14 cellular contexts compared by ENCODE assay signal in genomic region chr7:150986556-150986955, GRCh38. TPM values are rescaled to one million over a fixed set of nuclear protein-coding genes. Genes with fewer than 3 reads are reported as not detected.
"Had no signal": no experiment of that assay in that cellular context is flagged by ENCODE, and none has a peak within 500 bp of the region (broad histone marks: within the 10 kb centered on the region; RNA-seq: fewer than 3 reads in every experiment).

No MANE protein-coding gene starts in this region.

- H3K27me3 ChIP-seq: ascending aorta, cardiac muscle cell, SJCRH30 had no signal

- H3K9me3 ChIP-seq: ascending aorta, SJCRH30 had no signal

- H3K4me2 ChIP-seq: KMS-11, PC-9 had no signal

- DNase-seq: activated gamma-delta T cell; activated naive CD8-positive, alpha-beta T cell treated with anti-CD3 and anti-CD28 coated beads, Interleukin-2, amount 10 ng/mL, durations not matched to agents 7 days and 5 days; NCI-H2107; NCI-H2171; T1000 had no signal

- H3K27ac ChIP-seq: ascending aorta, cardiac muscle cell, KMS-11, PC-9, RWPE1, SJCRH30, SK-N-MC had no signal

- H3K36me3 ChIP-seq: ascending aorta, cardiac muscle cell, SJCRH30 had no signal

- H3K4me1 ChIP-seq: ascending aorta, SJCRH30 had no signal

- H2AFZ ChIP-seq: PC-9 had no signal

- FAIRE-seq: RCC 7860 had no signal

- H3K4me3 ChIP-seq: ascending aorta, cardiac muscle cell, PC-9, SJCRH30, SK-N-MC had no signal

- H3K9ac ChIP-seq: KMS-11 had no signal

RNA-seq across cellular contexts. Expression of gene NOS3, which starts 4.3 kb away (rescaled TPM):
- total RNA-seq: LHCN-M2 had no signal

RNA-seq across cellular contexts. Expression of gene KCNH2, which starts 8.4 kb away (rescaled TPM):
- total RNA-seq: ascending aorta had no signal

RNA-seq across cellular contexts. Expression of gene ATG9B, which starts 37.7 kb away (rescaled TPM):
- total RNA-seq: ascending aorta had no signal
